ENCODE assay signal across 13 cellular contexts in the genomic region with DNA sequence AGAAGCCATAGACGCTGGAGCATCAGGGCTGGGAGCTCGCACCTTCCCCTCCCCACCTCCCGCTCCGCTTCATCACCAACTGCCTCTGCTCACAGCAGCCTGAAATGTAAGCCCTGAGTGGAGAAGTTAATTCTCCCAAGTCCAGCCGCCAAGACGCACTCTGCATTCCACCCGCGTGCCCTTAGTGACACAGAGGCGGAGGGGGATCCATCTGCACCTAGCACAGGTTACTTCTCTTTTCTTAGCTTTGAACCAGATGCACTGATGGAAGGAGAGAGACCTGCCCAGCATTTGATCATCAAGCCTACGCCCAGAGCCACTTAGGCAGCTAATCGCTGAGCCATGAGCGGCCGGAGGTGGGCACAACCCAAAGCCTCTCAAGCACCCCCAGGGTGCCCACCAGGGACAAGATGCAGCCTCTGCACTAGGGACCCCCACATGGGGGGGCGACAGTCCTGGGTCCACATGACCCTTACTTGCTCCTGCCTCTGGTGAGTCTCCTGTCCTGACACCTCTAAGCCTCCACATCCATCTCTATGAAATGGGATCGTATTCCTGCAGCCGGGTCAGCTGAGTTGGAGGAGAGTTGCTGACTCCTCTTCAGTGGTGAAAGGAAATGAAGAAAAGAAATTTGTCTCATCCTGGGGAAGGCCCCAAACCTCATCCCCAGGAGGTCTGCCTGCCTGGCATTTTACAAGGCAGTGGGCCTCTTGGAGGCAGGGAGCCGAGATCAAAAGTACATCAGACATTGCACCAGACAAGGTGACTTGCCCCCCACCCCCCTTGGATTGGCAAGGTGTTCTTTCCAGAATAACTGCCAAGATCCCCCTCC.
DNase-seq lines count a peak whose midpoint lies in the region; ATAC-seq lines count a peak whose summit lies in the region.
"Had no signal": no experiment of that assay in that cellular context is flagged by ENCODE, and none has a peak within 500 bp of the region (broad histone marks: within the 10 kb centered on the region; RNA-seq: fewer than 3 reads in every experiment).

No MANE protein-coding gene starts in this region.

- ATAC-seq in HG03095 (IDR thresholded peaks at IDR 0.05; ENCODE audit: unreplicated experiment) (no peak), HG02852 (IDR thresholded peaks at IDR 0.05; ENCODE audit: unreplicated experiment) (no peak)

- peak; percentile 32 for DNase-seq in NCI-H2227 (lab: John Stamatoyannopoulos, UW; ENCODE audit: unreplicated experiment)
- DNase-seq in NCI-H2227 treated with DMSO at 0.1 percent for 48 hours (lab: John Stamatoyannopoulos, UW) = no peak
- DNase-seq in Caki2 (ENCODE audit: low read depth) = peak; percentile 3
- DNase-seq in astrocyte of the hippocampus (ENCODE audit: low read depth, low spot score) = peak; percentile 4
- DNase-seq in posterior vena cava (ENCODE audit: low spot score) = peak; percentile 72
- no peak for DNase-seq in NCI-H345 (lab: John Stamatoyannopoulos, UW)
- DNase-seq: activated naive CD4-positive, alpha-beta T cell treated with anti-CD3 and anti-CD28 coated beads, Interleukin-2, amount 10 ng/mL, durations not matched to agents 7 days and 5 days; effector CD4-positive, alpha-beta T cell; NCI-H2081; NCI-H748 treated with DMSO at 0.1 percent for 48 hours; PC-9 had no signal

- intact Hi-C loops in posterior vena cava (cut with DNase I) = loop anchor here in 1 of 2 donors (5.0 kb wide), 1 partner anchor 1015 kb away; no protein-coding TSS in a partner anchor

- in situ Hi-C loops in Caki2 (cut with HindIII; ENCODE audit: low pct_unique_long_range_greater_than_20kb, low sequenced_read_pairs) = no loop called here

Comparison
In these comparisons a context has a peak if more than half of its experiments do, and no peak if none do; other contexts are left out.
1. DNase-seq: peak in NCI-H2227 (single experiment), Caki2 (single experiment), astrocyte of the hippocampus (single experiment) and posterior vena cava (single experiment); none in NCI-H2227 treated with DMSO at 0.1 percent for 48 hours (single experiment) and NCI-H345 (single experiment).